In the genomic region with DNA sequence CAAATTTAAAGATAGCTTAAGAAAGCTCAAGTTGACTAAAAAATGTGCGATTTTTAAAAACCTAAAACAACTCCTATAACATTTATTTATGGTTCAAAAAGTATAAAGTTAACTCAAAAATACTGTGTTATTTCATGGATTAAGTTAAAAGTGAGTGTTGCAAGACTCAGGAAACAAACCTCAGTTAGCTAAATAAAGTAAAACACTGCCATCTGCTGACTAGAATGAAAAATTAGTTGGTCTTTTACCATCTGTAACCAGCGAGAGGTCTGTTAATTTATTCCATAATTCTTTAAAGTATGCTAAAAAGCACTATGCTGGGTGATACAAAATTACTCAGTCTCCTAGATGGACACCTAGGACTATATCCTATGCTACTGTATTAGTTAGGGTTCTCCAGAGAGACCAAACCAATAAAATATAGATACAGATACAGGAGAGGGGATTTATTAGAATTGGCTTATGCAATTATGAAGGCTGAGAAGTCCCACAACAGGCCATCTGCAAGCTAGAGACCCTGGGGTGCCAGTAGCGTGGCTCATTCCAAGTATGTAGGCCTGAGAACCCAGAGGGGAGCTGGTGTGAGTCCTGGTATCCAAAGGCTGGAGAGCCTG, we compare ENCODE assay signal across 1 cellular context.
TF ChIP-seq lines count a peak whose summit lies in the region.

No MANE protein-coding gene starts in this region.

TF ChIP-seq in WTC11, 78 proteins besides CTCF, POLR2A, EP300 and RAD21 (continued from another document):
- TF ChIP-seq, protein P1, sequence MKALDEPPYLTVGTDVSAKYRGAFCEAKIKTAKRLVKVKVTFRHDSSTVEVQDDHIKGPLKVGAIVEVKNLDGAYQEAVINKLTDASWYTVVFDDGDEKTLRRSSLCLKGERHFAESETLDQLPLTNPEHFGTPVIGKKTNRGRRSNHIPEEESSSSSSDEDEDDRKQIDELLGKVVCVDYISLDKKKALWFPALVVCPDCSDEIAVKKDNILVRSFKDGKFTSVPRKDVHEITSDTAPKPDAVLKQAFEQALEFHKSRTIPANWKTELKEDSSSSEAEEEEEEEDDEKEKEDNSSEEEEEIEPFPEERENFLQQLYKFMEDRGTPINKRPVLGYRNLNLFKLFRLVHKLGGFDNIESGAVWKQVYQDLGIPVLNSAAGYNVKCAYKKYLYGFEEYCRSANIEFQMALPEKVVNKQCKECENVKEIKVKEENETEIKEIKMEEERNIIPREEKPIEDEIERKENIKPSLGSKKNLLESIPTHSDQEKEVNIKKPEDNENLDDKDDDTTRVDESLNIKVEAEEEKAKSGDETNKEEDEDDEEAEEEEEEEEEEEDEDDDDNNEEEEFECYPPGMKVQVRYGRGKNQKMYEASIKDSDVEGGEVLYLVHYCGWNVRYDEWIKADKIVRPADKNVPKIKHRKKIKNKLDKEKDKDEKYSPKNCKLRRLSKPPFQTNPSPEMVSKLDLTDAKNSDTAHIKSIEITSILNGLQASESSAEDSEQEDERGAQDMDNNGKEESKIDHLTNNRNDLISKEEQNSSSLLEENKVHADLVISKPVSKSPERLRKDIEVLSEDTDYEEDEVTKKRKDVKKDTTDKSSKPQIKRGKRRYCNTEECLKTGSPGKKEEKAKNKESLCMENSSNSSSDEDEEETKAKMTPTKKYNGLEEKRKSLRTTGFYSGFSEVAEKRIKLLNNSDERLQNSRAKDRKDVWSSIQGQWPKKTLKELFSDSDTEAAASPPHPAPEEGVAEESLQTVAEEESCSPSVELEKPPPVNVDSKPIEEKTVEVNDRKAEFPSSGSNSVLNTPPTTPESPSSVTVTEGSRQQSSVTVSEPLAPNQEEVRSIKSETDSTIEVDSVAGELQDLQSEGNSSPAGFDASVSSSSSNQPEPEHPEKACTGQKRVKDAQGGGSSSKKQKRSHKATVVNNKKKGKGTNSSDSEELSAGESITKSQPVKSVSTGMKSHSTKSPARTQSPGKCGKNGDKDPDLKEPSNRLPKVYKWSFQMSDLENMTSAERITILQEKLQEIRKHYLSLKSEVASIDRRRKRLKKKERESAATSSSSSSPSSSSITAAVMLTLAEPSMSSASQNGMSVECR (CRISPR knock-in tag; IDR thresholded peaks at IDR 0.05; ENCODE audit: borderline replicate concordance): no peak
- TF ChIP-seq, protein P2, sequence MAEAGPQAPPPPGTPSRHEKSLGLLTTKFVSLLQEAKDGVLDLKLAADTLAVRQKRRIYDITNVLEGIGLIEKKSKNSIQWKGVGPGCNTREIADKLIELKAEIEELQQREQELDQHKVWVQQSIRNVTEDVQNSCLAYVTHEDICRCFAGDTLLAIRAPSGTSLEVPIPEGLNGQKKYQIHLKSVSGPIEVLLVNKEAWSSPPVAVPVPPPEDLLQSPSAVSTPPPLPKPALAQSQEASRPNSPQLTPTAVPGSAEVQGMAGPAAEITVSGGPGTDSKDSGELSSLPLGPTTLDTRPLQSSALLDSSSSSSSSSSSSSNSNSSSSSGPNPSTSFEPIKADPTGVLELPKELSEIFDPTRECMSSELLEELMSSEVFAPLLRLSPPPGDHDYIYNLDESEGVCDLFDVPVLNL (CRISPR knock-in tag; IDR thresholded peaks at IDR 0.05; ENCODE audit: borderline replicate concordance, low read depth): no peak
- TF ChIP-seq SMAD3 (CRISPR knock-in tag; IDR thresholded peaks at IDR 0.05; ENCODE audit: borderline replicate concordance): no peak
- TF ChIP-seq FOXK1 (CRISPR knock-in tag; IDR thresholded peaks at IDR 0.05): no peak
- TF ChIP-seq, protein P3, sequence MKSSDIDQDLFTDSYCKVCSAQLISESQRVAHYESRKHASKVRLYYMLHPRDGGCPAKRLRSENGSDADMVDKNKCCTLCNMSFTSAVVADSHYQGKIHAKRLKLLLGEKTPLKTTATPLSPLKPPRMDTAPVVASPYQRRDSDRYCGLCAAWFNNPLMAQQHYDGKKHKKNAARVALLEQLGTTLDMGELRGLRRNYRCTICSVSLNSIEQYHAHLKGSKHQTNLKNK (CRISPR knock-in tag; IDR thresholded peaks at IDR 0.05): no peak
